In the genomic region with DNA sequence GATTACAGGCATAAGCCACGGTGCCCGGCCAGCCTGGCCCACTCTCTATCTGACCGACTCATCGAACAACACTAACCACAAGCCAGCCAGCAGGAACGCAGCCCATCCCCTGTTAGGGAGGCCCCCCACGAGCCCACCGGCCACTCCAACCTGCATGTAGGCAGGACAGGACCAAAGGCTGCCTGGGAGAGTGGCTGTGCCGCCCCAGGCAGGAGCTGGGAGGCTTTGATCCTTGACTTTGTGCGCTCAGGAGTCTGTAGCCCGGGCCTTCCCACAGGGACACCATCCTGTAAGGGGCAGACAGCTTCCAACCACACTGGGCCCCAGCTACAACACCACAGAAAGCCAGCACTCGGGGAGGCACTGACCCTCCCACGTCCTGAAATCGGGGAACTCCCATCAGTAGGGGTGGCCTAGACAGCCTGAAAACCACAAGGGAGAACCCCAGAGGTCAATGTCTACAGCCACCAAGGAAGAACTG, we compare ENCODE assay signal across 1 cellular context.
TF ChIP-seq lines count a peak whose summit lies in the region.

No MANE protein-coding gene starts in this region.

TF ChIP-seq in HepG2, 621 proteins besides CTCF, POLR2A, EP300 and RAD21 (continued from another document):
- TF ChIP-seq, protein P1, sequence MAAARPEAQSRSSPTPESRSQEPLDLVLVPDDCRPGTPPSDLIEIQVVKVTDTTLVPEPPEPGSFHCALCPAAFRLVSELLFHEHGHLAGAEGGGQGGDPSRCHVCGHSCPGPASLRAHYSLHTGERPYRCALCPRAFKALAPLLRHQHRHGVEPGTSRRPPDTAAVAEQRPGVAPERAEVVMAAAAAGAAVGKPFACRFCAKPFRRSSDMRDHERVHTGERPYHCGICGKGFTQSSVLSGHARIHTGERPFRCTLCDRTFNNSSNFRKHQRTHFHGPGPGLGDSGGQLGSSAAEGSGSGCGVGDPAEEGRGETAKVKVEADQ (CRISPR knock-in tag; IDR thresholded peaks at IDR 0.05; ENCODE audit: borderline replicate concordance), result no peak
- TF ChIP-seq ZNF30 (CRISPR knock-in tag; IDR thresholded peaks at IDR 0.05), result no peak
- no peak for TF ChIP-seq MXI1 (IDR thresholded peaks at IDR 0.05; ENCODE audit: borderline replicate concordance, low read depth, low read length)
- TF ChIP-seq YEATS2 (CRISPR knock-in tag; IDR thresholded peaks at IDR 0.05; ENCODE audit: borderline replicate concordance), result no peak
- TF ChIP-seq ZNF296 (CRISPR knock-in tag; conservative IDR thresholded peaks at IDR 0.05), result no peak
